In the genomic region with DNA sequence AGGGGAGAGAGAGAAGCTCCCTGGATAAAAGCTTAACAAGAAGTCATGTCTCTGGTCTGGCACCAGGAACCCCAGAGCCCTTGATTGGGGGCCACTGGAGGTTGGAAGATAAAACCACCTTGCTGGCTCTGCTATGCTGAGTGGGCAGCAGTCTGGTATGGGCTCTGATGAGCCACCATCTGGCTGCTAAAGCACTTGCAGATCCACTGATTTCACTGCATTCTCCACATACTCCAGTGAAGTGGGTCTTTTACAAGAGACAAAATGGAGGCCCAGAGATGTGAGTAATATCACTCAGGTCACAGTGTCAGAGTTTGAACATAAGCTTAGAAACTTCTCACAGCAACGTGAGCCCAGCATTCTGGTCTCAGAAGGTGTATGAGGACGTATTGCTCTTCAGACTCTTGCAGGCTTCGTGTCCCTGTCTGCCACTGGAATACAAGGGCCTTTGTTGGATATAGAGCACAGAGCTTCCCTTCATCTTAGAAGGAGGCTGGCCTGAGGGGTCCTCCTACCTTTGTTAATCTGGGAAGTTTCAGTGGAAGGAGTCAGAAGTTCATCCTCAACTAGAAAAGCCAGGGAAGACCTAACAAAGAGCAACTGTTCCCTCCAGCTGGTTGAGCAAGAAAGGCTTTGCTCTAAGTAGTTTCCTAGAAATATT, we compare ENCODE assay signal across 30 cellular contexts. TPM values are rescaled to one million over a fixed set of nuclear protein-coding genes. Genes with fewer than 3 reads are reported as not detected.
DNase-seq lines count a peak whose midpoint lies in the region; ATAC-seq, FAIRE-seq and TF ChIP-seq lines count a peak whose summit lies in the region.
"Had no signal": no experiment of that assay in that cellular context is flagged by ENCODE, and none has a peak within 500 bp of the region (broad histone marks: within the 10 kb centered on the region; RNA-seq: fewer than 3 reads in every experiment).

No MANE protein-coding gene starts in this region.

- dilution Hi-C loops in mammary epithelial cell (cut with HindIII; ENCODE audit: low sequenced_read_pairs), result no loop called here

- peak; percentile 47 for FAIRE-seq in astrocyte (lab: Jason Lieb, UNC)
- FAIRE-seq: endometrium, GM18507, TTC549 had no signal

- H3K4me2 ChIP-seq in mammary epithelial cell (ENCODE audit: insufficient read depth, low read depth, low read length), result no peak overlapping the region
- peak overlapping the region; percentile 31 for H3K4me2 ChIP-seq in astrocyte (ENCODE audit: low read length)

- TF ChIP-seq POLR2A in breast epithelium (IDR thresholded peaks at IDR 0.05), result no peak

- CTCF ChIA-PET in mammary epithelial cell (lab: Charles Lee; ENCODE audit: low non-redundant PET), result no interaction called here

- H3K79me2 ChIP-seq in mammary epithelial cell (ENCODE audit: insufficient read depth, low read length) (no peaks in the 10 kb centered on the region), astrocyte (ENCODE audit: insufficient read depth, low read length) (no peaks in the 10 kb centered on the region)

- no peak overlapping the region for H3K4me3 Mint-ChIP-seq in astrocyte (ENCODE audit: unreplicated experiment)
- H3K4me3 Mint-ChIP-seq: activated naive CD8-positive, alpha-beta T cell treated with anti-CD3 and anti-CD28 coated beads for 36 hours; naive B cell; stimulated activated naive CD8-positive, alpha-beta T cell treated with anti-CD3 and anti-CD28 coated beads, Interleukin-15, amount 100 ng/mL, for 72 hours; T-cell had no signal

- H3K4me3 ChIP-seq in mammary epithelial cell (replicated peaks in 1 of 3; ENCODE audit: insufficient read depth in 1 of 3, low read depth in 2 of 3, low read length in 3 of 3) (no peak overlapping the region), breast epithelium (no peak overlapping the region), astrocyte (ENCODE audit: insufficient read depth, low read depth, low read length) (no peak overlapping the region), liver (ENCODE audit: low read depth in 1 of 3, low read length in 3 of 3) (no peak overlapping the region)
- H3K4me3 ChIP-seq: body of pancreas, colonic mucosa, GM23248, heart right ventricle, lung, upper lobe of left lung had no signal

- no peaks in the 10 kb centered on the region for H4K20me1 ChIP-seq in mammary epithelial cell (ENCODE audit: insufficient read depth, low read length)
- H4K20me1 ChIP-seq in astrocyte (ENCODE audit: insufficient read depth, low read length), result no peaks in the 10 kb centered on the region

- H2AFZ ChIP-seq in mammary epithelial cell (ENCODE audit: low read depth, low read length) (no peak overlapping the region), astrocyte (ENCODE audit: low read depth, low read length) (no peak overlapping the region)
- H2AFZ ChIP-seq: GM23248 had no signal

- peaks cover 7% of the 10 kb centered on the region for H3K4me1 Mint-ChIP-seq in astrocyte (ENCODE audit: low read depth, unreplicated experiment)
- H3K4me1 Mint-ChIP-seq: naive B cell; stimulated activated naive CD8-positive, alpha-beta T cell treated with anti-CD3 and anti-CD28 coated beads, Interleukin-15, amount 100 ng/mL, for 72 hours had no signal

- H3K27me3 Mint-ChIP-seq in astrocyte (ENCODE audit: low read depth, unreplicated experiment), result peaks cover 3% of the 10 kb centered on the region
- H3K27me3 Mint-ChIP-seq: activated naive CD8-positive, alpha-beta T cell treated with anti-CD3 and anti-CD28 coated beads for 36 hours; naive B cell; stimulated activated naive CD8-positive, alpha-beta T cell treated with anti-CD3 and anti-CD28 coated beads, Interleukin-15, amount 100 ng/mL, for 72 hours had no signal

- H3K27ac ChIP-seq in mammary epithelial cell (ENCODE audit: insufficient read depth, low read depth, low read length), result no peak overlapping the region
- peak overlapping the region in 1 of 2 donors; percentile 48 for H3K27ac ChIP-seq in breast epithelium
- no peak overlapping the region for H3K27ac ChIP-seq in astrocyte (ENCODE audit: low read depth, low read length)
- H3K27ac ChIP-seq in liver (ENCODE audit: low read depth in 1 of 2, low read length in 2 of 2), result peak overlapping the region; percentile 64 to 79
- H3K27ac ChIP-seq: colonic mucosa, GM23248, heart right ventricle, HL-60, upper lobe of left lung had no signal

- H3K9me3 ChIP-seq in mammary epithelial cell (replicated peaks; ENCODE audit: insufficient read depth, low read length), result no peaks in the 10 kb centered on the region
- no peaks in the 10 kb centered on the region for H3K9me3 ChIP-seq in breast epithelium
- no peaks in the 10 kb centered on the region for H3K9me3 ChIP-seq in astrocyte (ENCODE audit: insufficient read depth, low read depth, low read length)
- H3K9me3 ChIP-seq in liver (ENCODE audit: control insufficient read depth in 4 of 4, low read length in 3 of 4), result no peaks in the 10 kb centered on the region
- H3K9me3 ChIP-seq: BE2C, body of pancreas, colonic mucosa, heart right ventricle, upper lobe of left lung had no signal

- no peak overlapping the region for H3K27ac Mint-ChIP-seq in astrocyte (ENCODE audit: unreplicated experiment)
- H3K27ac Mint-ChIP-seq: activated naive CD8-positive, alpha-beta T cell treated with anti-CD3 and anti-CD28 coated beads for 36 hours; naive B cell; stimulated activated naive CD8-positive, alpha-beta T cell treated with anti-CD3 and anti-CD28 coated beads, Interleukin-15, amount 100 ng/mL, for 72 hours; T-cell had no signal

- H3K9me3 Mint-ChIP-seq in astrocyte (ENCODE audit: unreplicated experiment), result no peaks in the 10 kb centered on the region
- H3K9me3 Mint-ChIP-seq: activated naive CD8-positive, alpha-beta T cell treated with anti-CD3 and anti-CD28 coated beads for 36 hours; stimulated activated naive CD8-positive, alpha-beta T cell treated with anti-CD3 and anti-CD28 coated beads, Interleukin-15, amount 100 ng/mL, for 72 hours; T-cell had no signal

- 27% methylated on average over 3 of the region's 3 CpGs for WGBS in mammary epithelial cell (ENCODE audit: low coverage, missing lambda C conversion rate)
- 79% methylated on average over 3 of the region's 3 CpGs for WGBS in liver

- H3K4me1 ChIP-seq in mammary epithelial cell (ENCODE audit: insufficient read depth, low read length) (no peaks in the 10 kb centered on the region), breast epithelium (no peaks in the 10 kb centered on the region), astrocyte (ENCODE audit: insufficient read depth, low read length) (peaks cover 21% of the 10 kb centered on the region), liver (ENCODE audit: control insufficient read depth in 4 of 4, insufficient read depth in 4 of 4, low read length in 3 of 4) (peaks cover 6 to 45% (median 32%) of the 10 kb centered on the region in 4 donors)
- H3K4me1 ChIP-seq: BE2C had no signal

- intact Hi-C loops in mammary epithelial cell (cut with micrococcal nuclease) (no loop called here), breast epithelium (cut with DNase I; ENCODE audit: low total_unique reads) (no loop called here)

- no peaks in the 10 kb centered on the region for H3K36me3 ChIP-seq in mammary epithelial cell (ENCODE audit: insufficient read depth, low read length)
- no peaks in the 10 kb centered on the region for H3K36me3 ChIP-seq in breast epithelium
- H3K36me3 ChIP-seq in astrocyte (ENCODE audit: insufficient read depth, low read length), result no peaks in the 10 kb centered on the region
- no peaks in the 10 kb centered on the region for H3K36me3 ChIP-seq in liver (ENCODE audit: control insufficient read depth in 4 of 4, insufficient read depth in 3 of 4, low read depth in 1 of 4, low read length in 3 of 4)
- H3K36me3 ChIP-seq: BE2C, colonic mucosa, heart right ventricle, upper lobe of left lung had no signal

- ATAC-seq in GM19452 (IDR thresholded peaks at IDR 0.05; ENCODE audit: unreplicated experiment) (no peak), HG03354 (IDR thresholded peaks at IDR 0.05; ENCODE audit: poor library complexity, severe bottlenecking, unreplicated experiment) (no peak)
- ATAC-seq: body of pancreas; stimulated activated naive CD8-positive, alpha-beta T cell treated with anti-CD3 and anti-CD28 coated beads, Interleukin-15, amount 100 ng/mL, for 72 hours; T-cell had no signal

- no peaks in the 10 kb centered on the region for H3K27me3 ChIP-seq in mammary epithelial cell (ENCODE audit: insufficient read depth, low read length)
- H3K27me3 ChIP-seq in breast epithelium, result peaks cover 0 to 40% of the 10 kb centered on the region in 2 donors
- no peaks in the 10 kb centered on the region for H3K27me3 ChIP-seq in astrocyte (ENCODE audit: insufficient read depth, low read length)
- H3K27me3 ChIP-seq in liver (ENCODE audit: control insufficient read depth in 4 of 4, insufficient read depth in 4 of 4, low read length in 3 of 4), result no peaks in the 10 kb centered on the region
- H3K27me3 ChIP-seq: BE2C, body of pancreas, colonic mucosa, upper lobe of left lung had no signal

- no TSS peak for BruUV-seq in mammary epithelial cell (replicated peaks; lab: Mats Ljungman, UMichigan)

- peak; percentile 7 for DNase-seq in mammary epithelial cell
- no peak for DNase-seq in breast epithelium (ENCODE audit: low spot score in 2 of 2)
- peak; percentile 36 for DNase-seq in astrocyte (ENCODE audit: low read depth)
- no peak for DNase-seq in activated CD4-positive, CD25-positive, alpha-beta regulatory T cell treated with anti-CD3 and anti-CD28 coated beads, Interleukin-2, amount 50 U/mL, for 72 hours
- no peak for DNase-seq in GM20000 (ENCODE audit: low spot score)
- DNase-seq: 8988T; activated naive CD8-positive, alpha-beta T cell treated with anti-CD3 and anti-CD28 coated beads for 36 hours; BE2C; body of pancreas; colonic mucosa; heart right ventricle; naive B cell; NCI-H1436 treated with DMSO at 0.1 percent for 48 hours; NCI-H2171 treated with DMSO at 0.1 percent for 48 hours; NCI-H69; stimulated activated CD4-positive, alpha-beta T cell treated with anti-CD3 and anti-CD28 coated beads, Interleukin-4, amount 100 ng/mL, for 1 hour; stimulated activated naive CD8-positive, alpha-beta T cell treated with anti-CD3 and anti-CD28 coated beads, Interleukin-15, amount 100 ng/mL, for 72 hours; T-cell; upper lobe of left lung had no signal

- TF ChIP-seq RAD21 in liver (IDR thresholded peaks at IDR 0.05), result no peak

- TF ChIP-seq CTCF in mammary epithelial cell (conservative IDR thresholded peaks at IDR 0.05 in 1 of 2, IDR thresholded peaks at IDR 0.05 in 1 of 2; ENCODE audit: extremely low read depth in 1 of 2, insufficient read depth in 1 of 2, low read depth in 1 of 2, low read length in 2 of 2), result no peak
- TF ChIP-seq CTCF in breast epithelium (IDR thresholded peaks at IDR 0.05), result no peak
- no peak for TF ChIP-seq CTCF in astrocyte (IDR thresholded peaks at IDR 0.05; ENCODE audit: insufficient read depth, low read depth, low read length)
- TF ChIP-seq CTCF in liver (IDR thresholded peaks at IDR 0.05; ENCODE audit: low read depth, low read length, missing input control), result no peak
- TF ChIP-seq CTCF in GM20000 (IDR thresholded peaks at IDR 0.05; ENCODE audit: extremely low read depth, missing control alignments), result no peak

- no peaks in the 10 kb centered on the region for H3K36me3 Mint-ChIP-seq in astrocyte (ENCODE audit: low read depth, unreplicated experiment)
- H3K36me3 Mint-ChIP-seq: activated naive CD8-positive, alpha-beta T cell treated with anti-CD3 and anti-CD28 coated beads for 36 hours; naive B cell; T-cell had no signal

- H3K9ac ChIP-seq in mammary epithelial cell (ENCODE audit: insufficient read depth, low read length) (no peak overlapping the region), astrocyte (ENCODE audit: low read length) (no peak overlapping the region), liver (ENCODE audit: low read depth in 1 of 2, low read length in 2 of 2) (peak overlapping the region in 1 of 2 donors; percentile 47)
- H3K9ac ChIP-seq: GM23248 had no signal

- in situ Hi-C loops in mammary epithelial cell (cut with MboI; ENCODE audit: low sequenced_read_pairs in 2 of 2), result no loop called here

RNA-seq across cellular contexts. Expression of gene CLDN2, which starts 11.8 kb away (rescaled TPM):
- total RNA-seq in mammary epithelial cell, result not detected
- not detected for polyA plus RNA-seq in mammary epithelial cell
- polyA minus RNA-seq in mammary epithelial cell, result not detected
- under 1 TPM in 2 of 3 donors, not detected in 1; 0.32 to 0.33 TPM for total RNA-seq in breast epithelium
- total RNA-seq in astrocyte, result 0.77 and 2.0 TPM in 2 replicates
- 10 to 100 TPM in 1 of 2 donors, under 1 TPM in 1; 0.37 to 19.7 TPM for total RNA-seq in liver
- polyA plus RNA-seq in liver, result 10 to 100 TPM; 21.7 to 25.5 TPM
- total RNA-seq: activated naive CD8-positive, alpha-beta T cell treated with anti-CD3 and anti-CD28 coated beads for 36 hours; G401; GM23248; heart right ventricle had no signal
- polyA plus RNA-seq: GM23248 had no signal

RNA-seq across cellular contexts. Expression of gene RIPPLY1, which starts 28.8 kb away (rescaled TPM):
- total RNA-seq in mammary epithelial cell (not detected), breast epithelium (under 1 TPM in 1 of 3 donors, not detected in 2; 0.66 TPM), astrocyte (not detected in 2 replicates), liver (1 to 10 TPM in 1 of 2 donors, not detected in 1; 1.2 TPM)
- polyA plus RNA-seq in mammary epithelial cell (not detected), liver (1 to 10 TPM; 3.0 TPM)
- not detected for polyA minus RNA-seq in mammary epithelial cell
- total RNA-seq: activated naive CD8-positive, alpha-beta T cell treated with anti-CD3 and anti-CD28 coated beads for 36 hours; body of pancreas; colonic mucosa; G401; GM23248; heart right ventricle; lung; skeletal muscle tissue; T-cell; upper lobe of left lung had no signal
- polyA plus RNA-seq: GM23248, lung had no signal

Comparison
In these comparisons a context has a peak if more than half of its experiments do, and no peak if none do; other contexts are left out.
1. DNase-seq: peak in mammary epithelial cell (single experiment) and astrocyte (single experiment); none in breast epithelium (0 of 2), activated CD4-positive, CD25-positive, alpha-beta regulatory T cell treated with anti-CD3 and anti-CD28 coated beads, Interleukin-2, amount 50 U/mL, for 72 hours (single experiment) and GM20000 (single experiment).
2. H3K27ac ChIP-seq: peak in liver (2 of 2); none in mammary epithelial cell (single experiment) and astrocyte (single experiment).